ENCODE assay signal across 20 cellular contexts in the genomic region with DNA sequence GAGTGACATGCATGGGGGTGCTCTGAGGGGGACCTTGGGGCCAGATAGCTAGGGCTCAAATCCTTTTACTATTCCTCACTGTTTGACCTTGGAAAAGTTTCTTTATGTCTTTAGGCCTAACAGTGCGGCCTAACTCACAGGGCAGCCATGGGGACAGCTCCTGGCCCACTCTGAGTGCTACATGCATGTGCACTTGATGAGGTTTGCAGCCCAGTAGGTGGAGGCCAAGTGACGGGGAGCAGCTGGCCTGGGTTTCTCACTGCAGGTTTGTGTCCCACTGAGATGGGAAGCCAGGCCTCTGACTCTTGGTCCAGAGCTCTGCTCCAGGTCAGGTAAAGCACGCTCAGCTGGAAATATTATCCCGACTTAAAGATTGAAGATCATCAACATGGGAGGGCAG.
DNase-seq lines count a peak whose midpoint lies in the region; ATAC-seq, FAIRE-seq and TF ChIP-seq lines count a peak whose summit lies in the region.
"Had no signal": no experiment of that assay in that cellular context is flagged by ENCODE, and none has a peak within 500 bp of the region (broad histone marks: within the 10 kb centered on the region; RNA-seq: fewer than 3 reads in every experiment).

No MANE protein-coding gene starts in this region.

- no peaks in the 10 kb centered on the region for H3K4me1 Mint-ChIP-seq in osteocyte (ENCODE audit: unreplicated experiment)
- H3K4me1 Mint-ChIP-seq: CD4-positive, CD25-positive, alpha-beta regulatory T cell; CD8-positive, alpha-beta memory T cell had no signal

- H3K4me1 ChIP-seq in cardiac muscle cell (ENCODE audit: low read depth) (peaks cover 20% of the 10 kb centered on the region), right atrium auricular region (no peaks in the 10 kb centered on the region), GM12878 (ENCODE audit: control insufficient read depth, insufficient read depth, low read length) (no peaks in the 10 kb centered on the region)
- H3K4me1 ChIP-seq: BE2C had no signal

- no peak overlapping the region for H3K4me3 Mint-ChIP-seq in osteocyte (ENCODE audit: unreplicated experiment)
- H3K4me3 Mint-ChIP-seq: CD4-positive, CD25-positive, alpha-beta regulatory T cell; CD8-positive, alpha-beta memory T cell; H9 had no signal

- H3K36me3 Mint-ChIP-seq in osteocyte (ENCODE audit: unreplicated experiment): no peaks in the 10 kb centered on the region
- H3K36me3 Mint-ChIP-seq: CD4-positive, CD25-positive, alpha-beta regulatory T cell; CD8-positive, alpha-beta memory T cell had no signal

- no peak overlapping the region for H2AFZ ChIP-seq in GM12878 (ENCODE audit: control insufficient read depth, low read depth, low read length)

- FAIRE-seq in GM12878 (lab: Jason Lieb, UNC): no peak

- peak; percentile 34; the same call in 1 of the 2 replicates for TF ChIP-seq RAD21 in GM12878 (IDR thresholded peaks at IDR 0.05; ENCODE audit: insufficient read depth, low read depth, low read length)

- no peak overlapping the region for H3K27ac Mint-ChIP-seq in osteocyte (ENCODE audit: unreplicated experiment)
- H3K27ac Mint-ChIP-seq: CD4-positive, CD25-positive, alpha-beta regulatory T cell; CD8-positive, alpha-beta memory T cell; H9 had no signal

- intact Hi-C loops in GM12878 (cut with micrococcal nuclease; ENCODE audit: unreplicated experiment) (loop anchor here (5.0 kb wide), 1 partner anchor 99 kb away; no protein-coding TSS in a partner anchor), left ventricle myocardium superior (cut with micrococcal nuclease) (no loop called here)

- H3K9ac ChIP-seq in GM12878 (ENCODE audit: control insufficient read depth, insufficient read depth, low read length): no peak overlapping the region

- H3K4me2 ChIP-seq in GM12878 (ENCODE audit: control insufficient read depth, insufficient read depth): no peak overlapping the region

- no peak for TF ChIP-seq EP300 in GM12878 (IDR thresholded peaks at IDR 0.05; ENCODE audit: borderline replicate concordance in 1 of 2, control insufficient read depth in 1 of 2, low read depth in 2 of 2, low read length in 2 of 2)

- peak in 1 of 2 donors; percentile 44 for DNase-seq in cardiac muscle cell (ENCODE audit: low read depth in 1 of 2, low spot score in 1 of 2)
- DNase-seq in right atrium auricular region (ENCODE audit: low spot score): no peak
- DNase-seq in GM12878 (ENCODE audit: low read depth, low spot score): no peak
- DNase-seq in left ventricle myocardium superior: no peak
- DNase-seq in HUDEP-2 (lab: John Stamatoyannopoulos, UW; ENCODE audit: unreplicated experiment in 76 of 76): no peak
- DNase-seq in osteocyte (ENCODE audit: extremely low spot score, unreplicated experiment): no peak
- DNase-seq: BE2C; C1 segment of cervical spinal cord; CD4-positive, CD25-positive, alpha-beta regulatory T cell; CD8-positive, alpha-beta memory T cell; COR-L47; DMS153; DMS79; GDM1; GOT3; IMR-90 had no signal

- no peaks in the 10 kb centered on the region for H4K20me1 ChIP-seq in GM12878 (ENCODE audit: control insufficient read depth, insufficient read depth)

- H3K36me3 ChIP-seq in cardiac muscle cell (no peaks in the 10 kb centered on the region), right atrium auricular region (no peaks in the 10 kb centered on the region), GM12878 (ENCODE audit: control insufficient read depth in 2 of 2, insufficient read depth in 2 of 2, low read length in 1 of 2) (no peaks in the 10 kb centered on the region)
- H3K36me3 ChIP-seq: BE2C had no signal

- no peaks in the 10 kb centered on the region for H3K9me3 Mint-ChIP-seq in osteocyte (ENCODE audit: unreplicated experiment)
- H3K9me3 Mint-ChIP-seq: CD8-positive, alpha-beta memory T cell had no signal

- ATAC-seq in GM12878 (no peak), left ventricle myocardium superior (peak; percentile 52), HG03571 (IDR thresholded peaks at IDR 0.05; ENCODE audit: unreplicated experiment) (no peak)

- BruUV-seq in GM12878 (replicated peaks; lab: Mats Ljungman, UMichigan): no TSS peak

- RAD21 ChIA-PET in GM12878 (lab: Charles Lee; ENCODE audit: unreplicated experiment): interaction anchor here (1.3 to 2.8 kb wide), 2 partner anchors 92 to 96 kb away, joined by 3 to 22 read pairs; no protein-coding TSS in a partner anchor

- H3K4me3 ChIP-seq in cardiac muscle cell (no peak overlapping the region), right atrium auricular region (no peak overlapping the region), GM12878 (no peak overlapping the region)
- H3K4me3 ChIP-seq: K562 had no signal

- H3K27me3 Mint-ChIP-seq in osteocyte (ENCODE audit: unreplicated experiment): no peaks in the 10 kb centered on the region
- H3K27me3 Mint-ChIP-seq: CD4-positive, CD25-positive, alpha-beta regulatory T cell; CD8-positive, alpha-beta memory T cell had no signal

- 79% methylated on average over 4 of the region's 4 CpGs for WGBS in GM12878 (ENCODE audit: insufficient coverage, insufficient replicate concordance, low lambda C conversion rate, missing lambda C conversion rate)

- POLR2A ChIA-PET in GM12878 (lab: Charles Lee): interaction anchor here (0.9 kb wide), 1 partner anchor 45 kb away, joined by 4 read pairs; no protein-coding TSS in a partner anchor

- CTCF ChIA-PET in GM12878 (lab: Yijun Ruan, JAX): interaction anchor here (0.7 to 2.7 kb wide), 7 partner anchors 12 to 154 kb away, joined by 3 to 37 read pairs (median 3); no protein-coding TSS in a partner anchor

- TF ChIP-seq CTCF in cardiac muscle cell (IDR thresholded peaks at IDR 0.05; ENCODE audit: low read depth, low read length) (no peak), right atrium auricular region (IDR thresholded peaks at IDR 0.05) (no peak), GM12878 (IDR thresholded peaks at IDR 0.05 in 2 of 3, conservative IDR thresholded peaks at IDR 0.05 in 1 of 3; ENCODE audit: control insufficient read depth in 2 of 3, extremely low read depth in 1 of 3, insufficient read depth in 1 of 3, low read depth in 3 of 3, low read length in 3 of 3) (no peak), osteocyte (IDR thresholded peaks at IDR 0.05) (no peak)

- H3K27ac ChIP-seq in cardiac muscle cell: peak overlapping the region; percentile 33
- H3K27ac ChIP-seq in right atrium auricular region: no peak overlapping the region
- no peak overlapping the region for H3K27ac ChIP-seq in GM12878 (ENCODE audit: control insufficient read depth, insufficient read depth)
- H3K27ac ChIP-seq: HL-60 had no signal

- H3K9me3 ChIP-seq in cardiac muscle cell (ENCODE audit: low read depth) (no peaks in the 10 kb centered on the region), right atrium auricular region (no peaks in the 10 kb centered on the region), GM12878 (replicated peaks; ENCODE audit: control insufficient read depth, insufficient read depth, low read length) (no peaks in the 10 kb centered on the region)
- H3K9me3 ChIP-seq: BE2C had no signal

- H3K27me3 ChIP-seq in cardiac muscle cell (no peaks in the 10 kb centered on the region), right atrium auricular region (no peaks in the 10 kb centered on the region), GM12878 (replicated peaks in 1 of 2; ENCODE audit: control insufficient read depth in 2 of 2, insufficient read depth in 2 of 2, low read length in 1 of 2) (no peaks in the 10 kb centered on the region)
- H3K27me3 ChIP-seq: BE2C had no signal

- no peaks in the 10 kb centered on the region for H3K79me2 ChIP-seq in GM12878 (ENCODE audit: control insufficient read depth, insufficient read depth, low read length)

- SMC1A ChIA-PET in GM12878 (lab: Charles Lee; ENCODE audit: uncharacterized antibody, unreplicated experiment): interaction anchor here (0.7 to 2.6 kb wide), 8 partner anchors 15 to 155 kb away, joined by 3 to 18 read pairs (median 4); no protein-coding TSS in a partner anchor

- in situ Hi-C loops in GM12878 (cut with MboI): no loop called here

- no peak for TF ChIP-seq POLR2A in GM12878 (IDR thresholded peaks at IDR 0.05; ENCODE audit: low read depth, low read length)

TF ChIP-seq in GM12878, 131 proteins besides CTCF, POLR2A, EP300 and RAD21 (continues in another document):
- TF ChIP-seq, protein P1, sequence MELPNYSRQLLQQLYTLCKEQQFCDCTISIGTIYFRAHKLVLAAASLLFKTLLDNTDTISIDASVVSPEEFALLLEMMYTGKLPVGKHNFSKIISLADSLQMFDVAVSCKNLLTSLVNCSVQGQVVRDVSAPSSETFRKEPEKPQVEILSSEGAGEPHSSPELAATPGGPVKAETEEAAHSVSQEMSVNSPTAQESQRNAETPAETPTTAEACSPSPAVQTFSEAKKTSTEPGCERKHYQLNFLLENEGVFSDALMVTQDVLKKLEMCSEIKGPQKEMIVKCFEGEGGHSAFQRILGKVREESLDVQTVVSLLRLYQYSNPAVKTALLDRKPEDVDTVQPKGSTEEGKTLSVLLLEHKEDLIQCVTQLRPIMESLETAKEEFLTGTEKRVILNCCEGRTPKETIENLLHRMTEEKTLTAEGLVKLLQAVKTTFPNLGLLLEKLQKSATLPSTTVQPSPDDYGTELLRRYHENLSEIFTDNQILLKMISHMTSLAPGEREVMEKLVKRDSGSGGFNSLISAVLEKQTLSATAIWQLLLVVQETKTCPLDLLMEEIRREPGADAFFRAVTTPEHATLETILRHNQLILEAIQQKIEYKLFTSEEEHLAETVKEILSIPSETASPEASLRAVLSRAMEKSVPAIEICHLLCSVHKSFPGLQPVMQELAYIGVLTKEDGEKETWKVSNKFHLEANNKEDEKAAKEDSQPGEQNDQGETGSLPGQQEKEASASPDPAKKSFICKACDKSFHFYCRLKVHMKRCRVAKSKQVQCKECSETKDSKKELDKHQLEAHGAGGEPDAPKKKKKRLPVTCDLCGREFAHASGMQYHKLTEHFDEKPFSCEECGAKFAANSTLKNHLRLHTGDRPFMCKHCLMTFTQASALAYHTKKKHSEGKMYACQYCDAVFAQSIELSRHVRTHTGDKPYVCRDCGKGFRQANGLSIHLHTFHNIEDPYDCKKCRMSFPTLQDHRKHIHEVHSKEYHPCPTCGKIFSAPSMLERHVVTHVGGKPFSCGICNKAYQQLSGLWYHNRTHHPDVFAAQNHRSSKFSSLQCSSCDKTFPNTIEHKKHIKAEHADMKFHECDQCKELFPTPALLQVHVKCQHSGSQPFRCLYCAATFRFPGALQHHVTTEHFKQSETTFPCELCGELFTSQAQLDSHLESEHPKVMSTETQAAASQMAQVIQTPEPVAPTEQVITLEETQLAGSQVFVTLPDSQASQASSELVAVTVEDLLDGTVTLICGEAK (IDR thresholded peaks at IDR 0.05; ENCODE audit: borderline replicate concordance): no peak
- TF ChIP-seq PAX5 (IDR thresholded peaks at IDR 0.05; ENCODE audit: borderline replicate concordance, low read depth, low read length) (no peak), SREBF1 (IDR thresholded peaks at IDR 0.05; ENCODE audit: low read length) (no peak)
